32 cellular contexts compared by ENCODE assay signal in the genomic region with DNA sequence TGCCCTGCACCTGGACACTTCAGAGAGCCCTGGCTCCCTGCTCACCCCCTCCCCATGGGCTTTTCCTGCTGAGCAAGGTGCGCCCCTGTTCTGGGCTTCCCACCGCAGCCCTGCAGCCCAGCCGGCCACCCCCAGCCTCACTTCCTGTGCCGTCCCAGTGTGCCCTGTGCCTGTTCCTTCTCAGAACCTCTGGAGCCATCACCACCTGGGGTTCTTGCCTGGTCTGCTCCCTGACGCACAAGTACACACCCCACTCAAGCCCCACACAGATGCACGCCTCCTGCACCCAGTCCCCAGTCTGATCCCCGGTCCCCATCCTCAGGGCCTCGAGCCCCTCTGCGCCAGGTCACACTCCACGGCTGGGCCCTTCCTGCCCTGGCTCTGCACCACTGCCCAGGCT.
"Had no signal": no experiment of that assay in that cellular context is flagged by ENCODE, and none has a peak within 500 bp of the region (broad histone marks: within the 10 kb centered on the region; RNA-seq: fewer than 3 reads in every experiment).

No MANE protein-coding gene starts in this region.

- H3K4me1 ChIP-seq: colonic mucosa, gastroesophageal sphincter, parathyroid adenoma, right lobe of liver, transverse colon, upper lobe of right lung, uterus had no signal

- H3K9me3 Mint-ChIP-seq: dendritic cell treated with granulocyte-macrophage colony-stimulating factor and Interleukin-4, amounts not matched to agents 40 ng/mL and 50 ng/mL, for 4 days; immature natural killer cell; naive thymus-derived CD8-positive, alpha-beta T cell; nephron progenitor cell; stimulated activated naive CD8-positive, alpha-beta T cell treated with anti-CD3 and anti-CD28 coated beads, Interleukin-15, amount 100 ng/mL, for 72 hours had no signal

- H3K27ac ChIP-seq: colonic mucosa, esophagus muscularis mucosa, foreskin keratinocyte, gastroesophageal sphincter, heart left ventricle, hepatocyte, left ventricle myocardium inferior, neutrophil, parathyroid adenoma, right lobe of liver, suprapubic skin, transverse colon, upper lobe of right lung, uterus had no signal

- H3K27me3 ChIP-seq: colonic mucosa, esophagus muscularis mucosa, foreskin keratinocyte, gastroesophageal sphincter, heart left ventricle, hepatocyte, neutrophil, right lobe of liver, suprapubic skin, transverse colon, upper lobe of right lung, uterus had no signal

- H3K4me2 ChIP-seq: hepatocyte, smooth muscle cell had no signal

- FAIRE-seq: endothelial cell of umbilical vein had no signal

- H3K27me3 Mint-ChIP-seq: dendritic cell treated with granulocyte-macrophage colony-stimulating factor and Interleukin-4, amounts not matched to agents 40 ng/mL and 50 ng/mL, for 4 days; naive thymus-derived CD8-positive, alpha-beta T cell; progenitor cell of endocrine pancreas; stimulated activated naive CD8-positive, alpha-beta T cell treated with anti-CD3 and anti-CD28 coated beads, Interleukin-15, amount 100 ng/mL, for 72 hours had no signal

- H3K9me3 ChIP-seq: colonic mucosa, esophagus muscularis mucosa, gastroesophageal sphincter, heart left ventricle, left ventricle myocardium inferior, neutrophil, right lobe of liver, suprapubic skin, transverse colon, upper lobe of right lung, uterus had no signal

- H3K9ac ChIP-seq: parathyroid adenoma had no signal

- H3K36me3 ChIP-seq: uterus had no signal

- H3K4me3 Mint-ChIP-seq: dendritic cell treated with granulocyte-macrophage colony-stimulating factor and Interleukin-4, amounts not matched to agents 40 ng/mL and 50 ng/mL, for 4 days; naive thymus-derived CD8-positive, alpha-beta T cell; nephron progenitor cell; stimulated activated naive CD8-positive, alpha-beta T cell treated with anti-CD3 and anti-CD28 coated beads, Interleukin-15, amount 100 ng/mL, for 72 hours had no signal

- DNase-seq: colonic mucosa; effector CD8-positive, alpha-beta T cell; foreskin keratinocyte; heart left ventricle; immature natural killer cell; kidney glomerular epithelial cell; left colon; left ventricle myocardium inferior; mesendoderm; naive thymus-derived CD8-positive, alpha-beta T cell; nephron progenitor cell; right lobe of liver; stimulated activated CD4-positive, alpha-beta T cell treated with anti-CD3 and anti-CD28 coated beads, Interleukin-12 subunit alpha, Interleukin-12 subunit beta, amount 100 ng/mL, for 4 hours; stimulated activated CD4-positive, alpha-beta T cell treated with anti-CD3 and anti-CD28 coated beads, Interleukin-1b, Interleukin-23, amount 100 ng/mL, for 48 hours; stimulated activated CD4-positive, alpha-beta T cell treated with anti-CD3 and anti-CD28 coated beads, Interleukin-4, amount 100 ng/mL, for 1 hour; stimulated activated CD8-positive, alpha-beta memory T cell treated with anti-CD3 and anti-CD28 coated beads, Interleukin-4, amount 100 ng/mL, for 48 hours; stimulated activated naive CD4-positive, alpha-beta T cell; stimulated activated naive CD8-positive, alpha-beta T cell treated with anti-CD3 and anti-CD28 coated beads, Interleukin-15, amount 100 ng/mL, for 72 hours; transverse colon; upper lobe of right lung; uterus had no signal

- H2AFZ ChIP-seq: hepatocyte, parathyroid adenoma had no signal

- H3K4me3 ChIP-seq: colonic mucosa, esophagus muscularis mucosa, gastroesophageal sphincter, heart left ventricle, hepatocyte, left ventricle myocardium inferior, lung, right lobe of liver, smooth muscle cell, suprapubic skin, transverse colon, upper lobe of right lung, uterus had no signal

- H3K27ac Mint-ChIP-seq: dendritic cell treated with granulocyte-macrophage colony-stimulating factor and Interleukin-4, amounts not matched to agents 40 ng/mL and 50 ng/mL, for 4 days; nephron progenitor cell; progenitor cell of endocrine pancreas had no signal

- H3K79me2 ChIP-seq: hepatocyte, parathyroid adenoma had no signal
